Comparison of ENCODE assay signal across 18 cellular contexts in the genomic region with DNA sequence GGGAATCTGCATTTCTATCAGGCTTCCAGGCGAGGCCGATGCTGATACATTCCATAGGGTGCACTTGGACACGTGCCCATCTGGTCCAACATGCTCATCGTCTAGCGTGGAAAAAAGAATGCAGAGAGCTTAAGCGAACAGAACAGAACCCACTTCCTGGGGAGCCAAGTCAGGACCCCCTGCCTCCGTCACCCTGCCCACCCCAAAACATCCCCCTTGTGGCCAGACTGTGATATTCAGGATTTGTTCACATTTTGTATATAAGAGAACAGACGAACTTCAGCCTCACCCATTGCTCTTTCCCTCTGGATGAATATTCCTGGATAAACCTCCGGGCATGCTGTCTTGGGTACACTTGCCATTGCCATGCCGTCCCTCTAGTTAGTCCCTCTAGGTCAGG. TPM values are rescaled to one million over a fixed set of nuclear protein-coding genes. Genes with fewer than 3 reads are reported as not detected.
A peak's percentile ranks its signal among the peaks of the same experiment; 100 is the strongest.
DNase-seq lines count a peak whose midpoint lies in the region; ATAC-seq, FAIRE-seq and TF ChIP-seq lines count a peak whose summit lies in the region.
"Had no signal": no experiment of that assay in that cellular context is flagged by ENCODE, and none has a peak within 500 bp of the region (broad histone marks: within the 10 kb centered on the region; RNA-seq: fewer than 3 reads in every experiment).

No MANE protein-coding gene starts in this region.

- no peak overlapping the region for H3K56ac ChIP-seq in H9 (ENCODE audit: insufficient read length, low read depth, low read length)

- H3K27me3 Mint-ChIP-seq in H9 (ENCODE audit: low read depth) (peaks cover 62% of the 10 kb centered on the region), endodermal cell (ENCODE audit: insufficient read depth) (peaks cover 78% of the 10 kb centered on the region), type B pancreatic cell (peaks cover 49% of the 10 kb centered on the region)

- no peak overlapping the region for H2BK20ac ChIP-seq in H9 (ENCODE audit: low read depth, low read length, poor library complexity, severe bottlenecking)

- no peak overlapping the region for H2BK12ac ChIP-seq in H9 (ENCODE audit: insufficient read length, low read depth, low read length)

- H3K27me3 ChIP-seq in H9 (ENCODE audit: insufficient read depth, low read length) = no peaks in the 10 kb centered on the region
- H3K27me3 ChIP-seq in endodermal cell (ENCODE audit: control insufficient read depth, insufficient read depth, low read length, poor library complexity, severe bottlenecking) = peaks cover 61% of the 10 kb centered on the region
- peaks cover 14% of the 10 kb centered on the region for H3K27me3 ChIP-seq in upper lobe of right lung
- no peaks in the 10 kb centered on the region for H3K27me3 ChIP-seq in pancreas

- H3K27ac Mint-ChIP-seq in H9 (no peak overlapping the region), endodermal cell (no peak overlapping the region), type B pancreatic cell (no peak overlapping the region)

- no peak overlapping the region; a peak in 1 of 5 replicates for H3K4me3 Mint-ChIP-seq in H9
- H3K4me3 Mint-ChIP-seq in endodermal cell = no peak overlapping the region
- no peak overlapping the region for H3K4me3 Mint-ChIP-seq in type B pancreatic cell

- DNase-seq in H9 = no peak
- peak; percentile 9 for DNase-seq in NAMALWA (ENCODE audit: low spot score)
- DNase-seq in endodermal cell = no peak
- DNase-seq in type B pancreatic cell (ENCODE audit: extremely low spot score, unreplicated experiment) = no peak
- DNase-seq in upper lobe of right lung = no peak
- no peak for DNase-seq in SKM-1 treated with dmso at 0.1 percent for 144 hours (lab: John Stamatoyannopoulos, UW; ENCODE audit: unreplicated experiment)
- no peak for DNase-seq in pancreas
- DNase-seq: GDM1, H7, NCI-H1417, NCI-H187, NCI-H2107, NCI-H2227 treated with DMSO at 0.1 percent for 48 hours, NCI-H510A treated with DMSO at 0.1 percent for 48 hours, NCI-H774, PC-9 had no signal

- no peak overlapping the region for H3K4me2 ChIP-seq in H9 (ENCODE audit: insufficient read depth, insufficient read length, low read length)
- H3K4me2 ChIP-seq: PC-9 had no signal

- no peak overlapping the region for H4K5ac ChIP-seq in H9 (ENCODE audit: insufficient read length, low read depth, low read length)

- no peak overlapping the region for H3T11ph ChIP-seq in H9 (ENCODE audit: low read length)

- H3K79me2 ChIP-seq in H9 (ENCODE audit: insufficient read depth, low read length) = no peaks in the 10 kb centered on the region

- TF ChIP-seq CTCF in H9 (conservative IDR thresholded peaks at IDR 0.05) (peak; percentile 42), endodermal cell (conservative IDR thresholded peaks at IDR 0.05) (peak; percentile 53), type B pancreatic cell (conservative IDR thresholded peaks at IDR 0.05) (peak; percentile 52), upper lobe of right lung (IDR thresholded peaks at IDR 0.05) (no peak), pancreas (IDR thresholded peaks at IDR 0.05) (no peak)

- H3K4me1 Mint-ChIP-seq in H9 (peaks cover 8% of the 10 kb centered on the region in 2 experiments), endodermal cell (no peaks in the 10 kb centered on the region), type B pancreatic cell (ENCODE audit: unreplicated experiment) (peaks cover 4% of the 10 kb centered on the region)

- no peak overlapping the region for H4K91ac ChIP-seq in H9 (ENCODE audit: insufficient read length, low read depth, low read length)

- H3K36me3 Mint-ChIP-seq in H9 (ENCODE audit: insufficient read depth in 1 of 3, low read depth in 3 of 3) (peaks cover 0 to 4% (median 3%) of the 10 kb centered on the region in 3 experiments; a peak in 2 of 7 replicates), endodermal cell (ENCODE audit: low read depth) (no peaks in the 10 kb centered on the region), type B pancreatic cell (no peaks in the 10 kb centered on the region)

- no peak overlapping the region for H4K8ac ChIP-seq in H9 (replicated peaks; ENCODE audit: insufficient read length, low read depth, low read length)

- H3K4me3 ChIP-seq in endodermal cell (ENCODE audit: low read length) = no peak overlapping the region
- H3K4me3 ChIP-seq in upper lobe of right lung = no peak overlapping the region
- H3K4me3 ChIP-seq in pancreas = no peak overlapping the region
- H3K4me3 ChIP-seq: PC-9 had no signal

- no peak overlapping the region for H2AK5ac ChIP-seq in H9 (ENCODE audit: insufficient read length, low read length)

- H3K27ac ChIP-seq in H9 (ENCODE audit: insufficient read length, low read depth, low read length) (no peak overlapping the region), endodermal cell (ENCODE audit: low read depth, low read length) (no peak overlapping the region), upper lobe of right lung (no peak overlapping the region), pancreas (no peak overlapping the region)
- H3K27ac ChIP-seq: PC-9, RWPE1 had no signal

- no peak overlapping the region for H2AFZ ChIP-seq in H9 (ENCODE audit: low read length)
- H2AFZ ChIP-seq: PC-9 had no signal

- H2BK120ac ChIP-seq in H9 (ENCODE audit: low read depth, low read length, poor library complexity, severe bottlenecking) = no peak overlapping the region

- intact Hi-C loops in upper lobe of right lung (cut with DNase I) (loop anchor here (5.0 kb wide), 1 partner anchor 286 kb away; no protein-coding TSS in a partner anchor), pancreas (cut with DNase I) (loop anchor here (5.0 to 10.0 kb wide), 3 partner anchors 286 to 296 kb away; no protein-coding TSS in a partner anchor)

- no peak overlapping the region for H3K4ac ChIP-seq in H9 (ENCODE audit: low read depth, low read length)

- peaks cover 2% of the 10 kb centered on the region for H4K20me1 ChIP-seq in H9 (ENCODE audit: control insufficient read depth, insufficient read depth, insufficient read length)

- H3K9me3 ChIP-seq in H9 (ENCODE audit: control insufficient read depth, low read depth, low read length) (no peaks in the 10 kb centered on the region), endodermal cell (ENCODE audit: control insufficient read depth, low read length) (no peaks in the 10 kb centered on the region), upper lobe of right lung (no peaks in the 10 kb centered on the region), pancreas (no peaks in the 10 kb centered on the region)

- H3K23me2 ChIP-seq in H9 (ENCODE audit: insufficient read length, low read depth, low read length, poor library complexity, severe bottlenecking) = peaks cover 4% of the 10 kb centered on the region

- no peak overlapping the region for H3K14ac ChIP-seq in H9 (ENCODE audit: insufficient read depth, low read length)

- no peaks in the 10 kb centered on the region for H3K4me1 ChIP-seq in H9 (ENCODE audit: insufficient read depth, low read length)
- no peaks in the 10 kb centered on the region for H3K4me1 ChIP-seq in endodermal cell (ENCODE audit: control insufficient read depth, insufficient read depth, low read length)
- H3K4me1 ChIP-seq in upper lobe of right lung = no peaks in the 10 kb centered on the region
- no peaks in the 10 kb centered on the region for H3K4me1 ChIP-seq in pancreas

- no peak overlapping the region for H3K18ac ChIP-seq in H9 (ENCODE audit: insufficient read length, low read depth, low read length)

- H3K36me3 ChIP-seq in endodermal cell (ENCODE audit: control insufficient read depth, insufficient read depth, low read length) (no peaks in the 10 kb centered on the region), upper lobe of right lung (no peaks in the 10 kb centered on the region), pancreas (no peaks in the 10 kb centered on the region)

- H3K9me3 Mint-ChIP-seq in H9 (peaks cover 6% of the 10 kb centered on the region in 2 experiments; a peak in 4 of 5 replicates), endodermal cell (peaks cover 3% of the 10 kb centered on the region), type B pancreatic cell (no peaks in the 10 kb centered on the region)

- H3K9ac ChIP-seq in H9 (ENCODE audit: extremely low read depth, insufficient read length, low read length) (no peak overlapping the region), endodermal cell (ENCODE audit: extremely low read depth, low read length, poor library complexity, severe bottlenecking) (no peak overlapping the region)

- WGBS in H9 (ENCODE audit: extremely low coverage, insufficient read length, low lambda C conversion rate) = no CpG with 5 or more reads among the region's 10 CpGs
- WGBS in endodermal cell (ENCODE audit: insufficient coverage in 1 of 2, insufficient read length in 1 of 2), 2 experiments = 82 to 83% methylated on average over 8 to 10 of the region's 10 CpGs
- 37 to 49% methylated on average over 10 of the region's 10 CpGs for WGBS in pancreas, 2 donors

- H2BK15ac ChIP-seq in H9 (ENCODE audit: low read depth, low read length) = no peak overlapping the region

- no peak overlapping the region for H3K23ac ChIP-seq in H9 (ENCODE audit: insufficient read length, low read depth, low read length)

- ATAC-seq in upper lobe of right lung (no peak), pancreas (no peak)

- FAIRE-seq in pancreas (lab: Jason Lieb, UNC) = no peak

- no peaks in the 10 kb centered on the region for H3K79me1 ChIP-seq in H9 (ENCODE audit: insufficient read depth, low read depth, low read length, poor library complexity, severe bottlenecking)

- no peak overlapping the region for H2BK5ac ChIP-seq in H9 (ENCODE audit: insufficient read length, low read length)

RNA-seq across cellular contexts. Expression of a gene that starts 4.3 kb away (rescaled TPM):
- total RNA-seq in H9 (2021) = not detected in 2 replicates
- total RNA-seq in endodermal cell = not detected
- polyA plus RNA-seq in endodermal cell (2013, experiment 1 of 2) = not detected
- polyA plus RNA-seq in endodermal cell (2013, experiment 2 of 2) = not detected
- total RNA-seq in type B pancreatic cell (ENCODE audit: low replicate concordance) = not detected in 2 replicates
- total RNA-seq in upper lobe of right lung = not detected
- not detected for total RNA-seq in pancreas
- polyA plus RNA-seq in pancreas = not detected
- total RNA-seq: H7, PC-9 had no signal
- polyA plus RNA-seq: AG04450 had no signal

Comparison
In these comparisons a context has a peak if more than half of its experiments do, and no peak if none do; other contexts are left out.
1. CTCF ChIP-seq: peak in H9 (single experiment), endodermal cell (single experiment) and type B pancreatic cell (single experiment); none in upper lobe of right lung (single experiment) and pancreas (0 of 4).